ENCODE assay signal across 2 cellular contexts in the genomic region with DNA sequence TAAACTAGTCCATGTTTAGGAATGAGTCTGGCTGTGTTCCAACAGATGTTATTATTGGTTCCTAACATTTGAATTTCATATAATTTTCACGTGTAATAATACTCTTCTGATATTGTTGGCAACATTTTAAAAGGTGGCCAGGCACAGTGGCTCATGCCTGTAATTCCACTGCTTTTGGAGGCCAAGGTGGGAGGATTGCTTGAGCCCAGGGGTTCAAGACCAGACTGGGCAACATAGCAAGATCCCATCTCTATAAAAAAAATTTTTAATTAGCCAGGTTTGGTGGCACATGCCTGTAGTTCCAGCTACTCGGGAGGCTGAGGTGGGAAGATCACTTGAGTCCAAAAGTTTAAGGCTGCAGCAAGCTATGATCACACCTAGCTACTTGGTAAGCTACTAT.
TF ChIP-seq lines count a peak whose summit lies in the region.

No MANE protein-coding gene starts in this region.

TF ChIP-seq in HepG2, 621 proteins besides CTCF, POLR2A, EP300 and RAD21:
- peak; percentile 90 for TF ChIP-seq ZNF121 (CRISPR knock-in tag; IDR thresholded peaks at IDR 0.05)
- TF ChIP-seq ZNF644 (CRISPR knock-in tag; IDR thresholded peaks at IDR 0.05; ENCODE audit: low read depth) = no peak
- TF ChIP-seq, protein P1, sequence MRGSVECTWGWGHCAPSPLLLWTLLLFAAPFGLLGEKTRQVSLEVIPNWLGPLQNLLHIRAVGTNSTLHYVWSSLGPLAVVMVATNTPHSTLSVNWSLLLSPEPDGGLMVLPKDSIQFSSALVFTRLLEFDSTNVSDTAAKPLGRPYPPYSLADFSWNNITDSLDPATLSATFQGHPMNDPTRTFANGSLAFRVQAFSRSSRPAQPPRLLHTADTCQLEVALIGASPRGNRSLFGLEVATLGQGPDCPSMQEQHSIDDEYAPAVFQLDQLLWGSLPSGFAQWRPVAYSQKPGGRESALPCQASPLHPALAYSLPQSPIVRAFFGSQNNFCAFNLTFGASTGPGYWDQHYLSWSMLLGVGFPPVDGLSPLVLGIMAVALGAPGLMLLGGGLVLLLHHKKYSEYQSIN (CRISPR knock-in tag; IDR thresholded peaks at IDR 0.05; ENCODE audit: borderline replicate concordance) = no peak
- TF ChIP-seq REXO4 (CRISPR knock-in tag; IDR thresholded peaks at IDR 0.05; ENCODE audit: borderline replicate concordance) = no peak

TF ChIP-seq in K562, 482 proteins besides CTCF, POLR2A, EP300 and RAD21:
- no peak for TF ChIP-seq E2F5 (CRISPR knock-in tag; IDR thresholded peaks at IDR 0.05)
- TF ChIP-seq HMBOX1 (IDR thresholded peaks at IDR 0.05) = no peak
- no peak for TF ChIP-seq THRB (CRISPR knock-in tag; conservative IDR thresholded peaks at IDR 0.05)
- TF ChIP-seq ZKSCAN1 (IDR thresholded peaks at IDR 0.05; ENCODE audit: low read depth, low read length) = no peak
- no peak for TF ChIP-seq SREBF1 (IDR thresholded peaks at IDR 0.05; ENCODE audit: borderline replicate concordance, low read depth, low read length)
- TF ChIP-seq CC2D1A (IDR thresholded peaks at IDR 0.05) = no peak
- TF ChIP-seq ETV6 (IDR thresholded peaks at IDR 0.05; ENCODE audit: borderline replicate concordance in 1 of 2, low read depth in 2 of 2, low read length in 1 of 2) = no peak
- no peak for TF ChIP-seq ETV6 (CRISPR knock-in tag; IDR thresholded peaks at IDR 0.05; ENCODE audit: borderline replicate concordance)
- no peak for TF ChIP-seq PURB (CRISPR knock-in tag; IDR thresholded peaks at IDR 0.05; ENCODE audit: low read depth)
- no peak for TF ChIP-seq NFYB (IDR thresholded peaks at IDR 0.05; ENCODE audit: extremely low read depth, insufficient read length)
- no peak for TF ChIP-seq CBFA2T3 (IDR thresholded peaks at IDR 0.05)
- no peak for TF ChIP-seq BDP1 (IDR thresholded peaks at IDR 0.05; ENCODE audit: insufficient read depth, insufficient read length)
- TF ChIP-seq ELF1 (tag; IDR thresholded peaks at IDR 0.05) = no peak
- no peak for TF ChIP-seq NCOA1 (IDR thresholded peaks at IDR 0.05; ENCODE audit: low read depth)
- TF ChIP-seq E2F1 (CRISPR knock-in tag; IDR thresholded peaks at IDR 0.05) = no peak
- TF ChIP-seq ZNF121 (CRISPR knock-in tag; conservative IDR thresholded peaks at IDR 0.05) = peak; percentile 99
- no peak for TF ChIP-seq TFAP4 (CRISPR knock-in tag; IDR thresholded peaks at IDR 0.05; ENCODE audit: borderline replicate concordance)
- TF ChIP-seq ZFP30 (CRISPR knock-in tag; IDR thresholded peaks at IDR 0.05; ENCODE audit: borderline replicate concordance) = no peak
- TF ChIP-seq, protein P2, sequence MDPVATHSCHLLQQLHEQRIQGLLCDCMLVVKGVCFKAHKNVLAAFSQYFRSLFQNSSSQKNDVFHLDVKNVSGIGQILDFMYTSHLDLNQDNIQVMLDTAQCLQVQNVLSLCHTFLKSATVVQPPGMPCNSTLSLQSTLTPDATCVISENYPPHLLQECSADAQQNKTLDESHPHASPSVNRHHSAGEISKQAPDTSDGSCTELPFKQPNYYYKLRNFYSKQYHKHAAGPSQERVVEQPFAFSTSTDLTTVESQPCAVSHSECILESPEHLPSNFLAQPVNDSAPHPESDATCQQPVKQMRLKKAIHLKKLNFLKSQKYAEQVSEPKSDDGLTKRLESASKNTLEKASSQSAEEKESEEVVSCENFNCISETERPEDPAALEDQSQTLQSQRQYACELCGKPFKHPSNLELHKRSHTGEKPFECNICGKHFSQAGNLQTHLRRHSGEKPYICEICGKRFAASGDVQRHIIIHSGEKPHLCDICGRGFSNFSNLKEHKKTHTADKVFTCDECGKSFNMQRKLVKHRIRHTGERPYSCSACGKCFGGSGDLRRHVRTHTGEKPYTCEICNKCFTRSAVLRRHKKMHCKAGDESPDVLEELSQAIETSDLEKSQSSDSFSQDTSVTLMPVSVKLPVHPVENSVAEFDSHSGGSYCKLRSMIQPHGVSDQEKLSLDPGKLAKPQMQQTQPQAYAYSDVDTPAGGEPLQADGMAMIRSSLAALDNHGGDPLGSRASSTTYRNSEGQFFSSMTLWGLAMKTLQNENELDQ (CRISPR knock-in tag; IDR thresholded peaks at IDR 0.05; ENCODE audit: borderline replicate concordance) = no peak
- TF ChIP-seq MTA3 (IDR thresholded peaks at IDR 0.05; ENCODE audit: borderline replicate concordance) = no peak
- TF ChIP-seq MAFG (tag; conservative IDR thresholded peaks at IDR 0.05) = no peak
- TF ChIP-seq ZBED1 (IDR thresholded peaks at IDR 0.05) = no peak
- TF ChIP-seq RBM25 (IDR thresholded peaks at IDR 0.05; ENCODE audit: low read depth, low read length, severe bottlenecking) = peak; percentile 40
- TF ChIP-seq DIDO1 (tag; IDR thresholded peaks at IDR 0.05; ENCODE audit: low read depth) = no peak
- TF ChIP-seq BCOR (IDR thresholded peaks at IDR 0.05) = 0 out of 2 replicates have a peak, but pooled peaks have one; percentile 17
TF ChIP-seq in K562: peak in this region for 3.
